ENCODE assay signal across 1 cellular context in the genomic region with DNA sequence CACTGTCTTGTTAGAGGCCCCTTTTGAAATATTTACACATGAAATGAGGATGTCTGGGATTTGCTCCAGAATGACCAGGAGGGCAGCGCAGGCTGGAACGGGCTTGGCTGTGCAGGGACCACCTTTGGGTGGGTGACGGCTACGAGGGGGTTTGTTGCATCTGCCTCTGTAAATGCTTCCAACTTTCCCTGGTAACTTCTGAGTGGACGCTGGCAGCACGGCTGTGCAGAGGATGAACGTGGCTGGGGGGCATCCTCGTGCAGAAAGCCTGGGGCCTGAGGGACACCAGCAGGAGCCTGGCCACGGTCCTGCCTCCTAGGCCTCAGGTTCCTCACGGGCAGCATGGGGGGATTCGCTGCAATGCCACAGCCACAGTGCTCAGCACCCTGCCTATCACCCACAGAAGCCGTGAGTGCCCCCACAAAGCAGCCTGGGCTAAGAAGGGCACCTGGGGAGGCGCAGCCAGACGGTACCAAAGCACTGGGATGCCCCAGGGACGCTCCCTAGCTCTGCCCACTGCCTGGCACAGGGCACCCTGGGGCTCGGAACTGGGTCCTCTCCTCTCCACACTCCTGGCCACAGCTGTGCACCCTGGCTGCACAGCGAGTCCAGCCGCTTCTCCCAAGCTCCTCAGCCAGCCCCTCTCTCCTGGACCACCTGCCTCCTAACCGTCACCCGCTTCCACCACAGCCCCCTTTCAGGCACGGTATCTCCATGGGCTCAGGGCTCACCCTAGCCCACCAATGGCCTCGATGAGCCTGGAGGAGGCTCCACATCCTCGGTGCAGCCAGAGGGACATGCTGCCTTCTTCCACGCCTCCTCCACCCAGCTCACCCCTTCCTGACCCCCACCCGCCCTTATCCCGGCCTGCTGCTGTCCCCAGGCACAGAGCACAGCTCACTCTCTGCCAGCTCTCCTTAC.
TF ChIP-seq lines count a peak whose summit lies in the region.

No MANE protein-coding gene starts in this region.

TF ChIP-seq in H1, 55 proteins besides CTCF, POLR2A, EP300 and RAD21:
- TF ChIP-seq RXRA (IDR thresholded peaks at IDR 0.05; ENCODE audit: insufficient read depth, low read depth, low read length) (no peak), SIX5 (IDR thresholded peaks at IDR 0.05; ENCODE audit: low read depth, low read length) (no peak), TAF7 (optimal IDR thresholded peaks at IDR 0.05; ENCODE audit: borderline replicate concordance, low read depth, low read length) (no peak), JUN (IDR thresholded peaks at IDR 0.05; ENCODE audit: low read depth, low read length) (no peak), CBX8 (IDR thresholded peaks at IDR 0.05; ENCODE audit: borderline replicate concordance, low read depth, low read length) (no peak), EGR1 (IDR thresholded peaks at IDR 0.05; ENCODE audit: borderline replicate concordance, low read depth, low read length) (no peak), SIN3A (conservative IDR thresholded peaks at IDR 0.05 in 1 of 2, IDR thresholded peaks at IDR 0.05 in 1 of 2; ENCODE audit: low read depth in 1 of 2, low read length in 2 of 2) (no peak), SAP30 (IDR thresholded peaks at IDR 0.05; ENCODE audit: insufficient read depth, insufficient replicate concordance, low read length) (no peak), RFX5 (IDR thresholded peaks at IDR 0.05; ENCODE audit: borderline replicate concordance, low read depth, low read length) (no peak), JUND (IDR thresholded peaks at IDR 0.05; ENCODE audit: low read length) (no peak), KDM4A (IDR thresholded peaks at IDR 0.05; ENCODE audit: low read depth, low read length, severe bottlenecking) (no peak), CTBP2 (IDR thresholded peaks at IDR 0.05; ENCODE audit: borderline replicate concordance, insufficient read depth, insufficient read length, low read length) (no peak)
TF ChIP-seq in H1: peak in this region for 0.
